In genomic region chr5:34684980-34685352, GRCh38 we compare ENCODE assay signal across 22 cellular contexts. TPM values are rescaled to one million over a fixed set of nuclear protein-coding genes. Genes with fewer than 3 reads are reported as not detected.
DNase-seq lines count a peak whose midpoint lies in the region; ATAC-seq and TF ChIP-seq lines count a peak whose summit lies in the region.
"Had no signal": no experiment of that assay in that cellular context is flagged by ENCODE, and none has a peak within 500 bp of the region (broad histone marks: within the 10 kb centered on the region; RNA-seq: fewer than 3 reads in every experiment).

No MANE protein-coding gene starts in this region.

- peak overlapping the region; percentile 88 for H3K27ac Mint-ChIP-seq in Caco-2 (ENCODE audit: unreplicated experiment)
- H3K27ac Mint-ChIP-seq: activated naive CD8-positive, alpha-beta T cell treated with anti-CD3 and anti-CD28 coated beads, Interleukin-2, amount 10 ng/mL, durations not matched to agents 7 days and 5 days; activated T-helper 1 cell treated with anti-CD3 and anti-CD28 coated beads, Interleukin-12 subunit alpha, Interleukin-12 subunit beta, Interleukin-2, Interleukin-4 antibody, amounts not matched to agents 30 ng/mL and 10 ng/mL and 1 ng/mL, durations not matched to agents 14 hours and 24 hours and 36 hours; CD8-positive, alpha-beta memory T cell; natural killer cell; stimulated activated naive B cell treated with anti-CD40 and anti-IgM and Interleukin-4, amounts not matched to agents 10 μg/mL and 1 μg/mL and 100 μg/mL, for 72 hours had no signal

- DNase-seq in Caco-2 (no peak), NT2/D1 (ENCODE audit: low read depth, low spot score) (no peak), epithelial cell of prostate (ENCODE audit: low read depth, low spot score) (no peak), neuronal stem cell (ENCODE audit: low spot score) (no peak), BE2C (no peak), putamen (ENCODE audit: low spot score) (no peak)
- DNase-seq: activated CD8-positive, alpha-beta memory T cell treated with anti-CD3 and anti-CD28 coated beads for 24 hours; activated naive CD8-positive, alpha-beta T cell treated with anti-CD3 and anti-CD28 coated beads, Interleukin-2, amount 10 ng/mL, durations not matched to agents 7 days and 5 days; CD8-positive, alpha-beta memory T cell; DND-41; dorsolateral prefrontal cortex; esophagus squamous epithelium; GOT3; natural killer cell; NCI-H1048; SIG-M5; stimulated activated naive B cell treated with anti-CD40 and anti-IgM and Interleukin-4, amounts not matched to agents 10 μg/mL and 1 μg/mL and 100 μg/mL, for 72 hours had no signal

- H3K27me3 ChIP-seq in Caco-2 (replicated peaks; ENCODE audit: control insufficient read depth, insufficient read depth, low read length) = no peaks in the 10 kb centered on the region
- no peaks in the 10 kb centered on the region for H3K27me3 ChIP-seq in NT2/D1 (ENCODE audit: insufficient read depth, insufficient read length)
- H3K27me3 ChIP-seq in neuronal stem cell (ENCODE audit: control insufficient read depth in 3 of 3, insufficient read depth in 3 of 3, low read depth in 1 of 3, low read length in 3 of 3) = no peaks in the 10 kb centered on the region
- no peaks in the 10 kb centered on the region; the same call in 1 of the 2 replicates for H3K27me3 ChIP-seq in BE2C
- H3K27me3 ChIP-seq: dorsolateral prefrontal cortex, esophagus squamous epithelium, tibial nerve had no signal

- H4K91ac ChIP-seq in neuronal stem cell (ENCODE audit: low read depth, low read length, poor library complexity) = no peak overlapping the region

- H3K4ac ChIP-seq in neuronal stem cell (ENCODE audit: low read length) = no peak overlapping the region

- CTCF ChIA-PET in Caco-2 (lab: Charles Lee) = interaction anchor here (0.7 kb wide), 1 partner anchor 28 kb away, joined by 3 read pairs; no protein-coding TSS in a partner anchor

- H2BK15ac ChIP-seq in neuronal stem cell (ENCODE audit: low read length) = no peak overlapping the region

- no peaks in the 10 kb centered on the region for H3K79me1 ChIP-seq in neuronal stem cell (ENCODE audit: low read depth, low read length)

- H3K4me1 Mint-ChIP-seq in Caco-2 (ENCODE audit: low read depth, unreplicated experiment) = peaks cover 50% of the 10 kb centered on the region
- H3K4me1 Mint-ChIP-seq: activated naive CD8-positive, alpha-beta T cell treated with anti-CD3 and anti-CD28 coated beads, Interleukin-2, amount 10 ng/mL, durations not matched to agents 7 days and 5 days; CD8-positive, alpha-beta memory T cell; natural killer cell; stimulated activated naive B cell treated with anti-CD40 and anti-IgM and Interleukin-4, amounts not matched to agents 10 μg/mL and 1 μg/mL and 100 μg/mL, for 72 hours had no signal

- H3K27ac ChIP-seq in epithelial cell of prostate (peak overlapping the region; percentile 37), neuronal stem cell (replicated peaks; ENCODE audit: low read length) (peak overlapping the region; percentile 89)
- H3K27ac ChIP-seq: dorsolateral prefrontal cortex, esophagus squamous epithelium had no signal

- no peak overlapping the region for H2BK120ac ChIP-seq in neuronal stem cell (ENCODE audit: low read depth, low read length)

- TF ChIP-seq CTCF in Caco-2 (IDR thresholded peaks at IDR 0.05; ENCODE audit: insufficient read depth in 1 of 2, low read depth in 1 of 2, low read length in 1 of 2, severe bottlenecking in 1 of 2, unreplicated experiment in 1 of 2) (no peak), BE2C (IDR thresholded peaks at IDR 0.05; ENCODE audit: low read depth, low read length) (no peak)

- H2AFZ ChIP-seq in neuronal stem cell (ENCODE audit: low read length) = no peak overlapping the region

- H3K9me3 Mint-ChIP-seq in Caco-2 (ENCODE audit: unreplicated experiment) = no peaks in the 10 kb centered on the region
- H3K9me3 Mint-ChIP-seq: activated naive CD8-positive, alpha-beta T cell treated with anti-CD3 and anti-CD28 coated beads, Interleukin-2, amount 10 ng/mL, durations not matched to agents 7 days and 5 days; activated T-helper 1 cell treated with anti-CD3 and anti-CD28 coated beads, Interleukin-12 subunit alpha, Interleukin-12 subunit beta, Interleukin-2, Interleukin-4 antibody, amounts not matched to agents 30 ng/mL and 10 ng/mL and 1 ng/mL, durations not matched to agents 14 hours and 24 hours and 36 hours; CD8-positive, alpha-beta memory T cell; natural killer cell; stimulated activated naive B cell treated with anti-CD40 and anti-IgM and Interleukin-4, amounts not matched to agents 10 μg/mL and 1 μg/mL and 100 μg/mL, for 72 hours had no signal

- no peak overlapping the region for H3K18ac ChIP-seq in neuronal stem cell (ENCODE audit: low read length)

- no peak overlapping the region for H4K8ac ChIP-seq in neuronal stem cell (ENCODE audit: low read depth, low read length)

- H3K36me3 Mint-ChIP-seq in Caco-2 (ENCODE audit: insufficient read depth, unreplicated experiment) = peaks cover 24% of the 10 kb centered on the region
- H3K36me3 Mint-ChIP-seq: activated naive CD8-positive, alpha-beta T cell treated with anti-CD3 and anti-CD28 coated beads, Interleukin-2, amount 10 ng/mL, durations not matched to agents 7 days and 5 days; CD8-positive, alpha-beta memory T cell; natural killer cell; stimulated activated naive B cell treated with anti-CD40 and anti-IgM and Interleukin-4, amounts not matched to agents 10 μg/mL and 1 μg/mL and 100 μg/mL, for 72 hours had no signal

- no peak overlapping the region for H2BK5ac ChIP-seq in neuronal stem cell (ENCODE audit: low read length)

- H3K4me3 ChIP-seq in Caco-2 (ENCODE audit: low read depth, low read length) (no peak overlapping the region), NT2/D1 (ENCODE audit: insufficient read length, low read depth) (no peak overlapping the region), neuronal stem cell (ENCODE audit: low read length in 2 of 2) (no peak overlapping the region), BE2C (ENCODE audit: low read depth, low read length) (no peak overlapping the region)
- H3K4me3 ChIP-seq: dorsolateral prefrontal cortex, esophagus squamous epithelium, tibial nerve had no signal

- BruUV-seq in Caco-2 (replicated peaks; lab: Mats Ljungman, UMichigan) = no TSS peak

- no peaks in the 10 kb centered on the region for H3K9me3 ChIP-seq in Caco-2
- no peaks in the 10 kb centered on the region for H3K9me3 ChIP-seq in NT2/D1 (ENCODE audit: insufficient read depth, low read length)
- peaks cover 0 to 4% of the 10 kb centered on the region in 2 donors for H3K9me3 ChIP-seq in neuronal stem cell (replicated peaks in 1 of 2; ENCODE audit: control insufficient read depth in 2 of 2, insufficient read depth in 1 of 2, low read depth in 1 of 2, low read length in 2 of 2)
- H3K9me3 ChIP-seq in BE2C = no peaks in the 10 kb centered on the region
- H3K9me3 ChIP-seq: esophagus squamous epithelium, tibial nerve had no signal

- no peaks in the 10 kb centered on the region for H3K27me3 Mint-ChIP-seq in Caco-2 (ENCODE audit: insufficient read depth, unreplicated experiment)
- H3K27me3 Mint-ChIP-seq: stimulated activated naive B cell treated with anti-CD40 and anti-IgM and Interleukin-4, amounts not matched to agents 10 μg/mL and 1 μg/mL and 100 μg/mL, for 72 hours had no signal

- POLR2A ChIA-PET in Caco-2 (lab: Charles Lee) = interaction anchor here (0.6 kb wide), 1 partner anchor 27 kb away, joined by 3 read pairs; no protein-coding TSS in a partner anchor

- peak overlapping the region; percentile 59 for H3K4me3 Mint-ChIP-seq in Caco-2 (ENCODE audit: unreplicated experiment)
- H3K4me3 Mint-ChIP-seq: activated naive CD8-positive, alpha-beta T cell treated with anti-CD3 and anti-CD28 coated beads, Interleukin-2, amount 10 ng/mL, durations not matched to agents 7 days and 5 days; activated T-helper 1 cell treated with anti-CD3 and anti-CD28 coated beads, Interleukin-12 subunit alpha, Interleukin-12 subunit beta, Interleukin-2, Interleukin-4 antibody, amounts not matched to agents 30 ng/mL and 10 ng/mL and 1 ng/mL, durations not matched to agents 14 hours and 24 hours and 36 hours; CD8-positive, alpha-beta memory T cell; natural killer cell; stimulated activated naive B cell treated with anti-CD40 and anti-IgM and Interleukin-4, amounts not matched to agents 10 μg/mL and 1 μg/mL and 100 μg/mL, for 72 hours had no signal

- peak overlapping the region; percentile 5 for H3K9ac ChIP-seq in NT2/D1 (ENCODE audit: insufficient read length, low read depth)
- H3K9ac ChIP-seq in neuronal stem cell (ENCODE audit: low read depth, low read length, poor library complexity) = no peak overlapping the region

- intact Hi-C loops in Caco-2 (cut with micrococcal nuclease; ENCODE audit: unreplicated experiment) = loop anchor here (5.0 kb wide), 2 partner anchors 152 to 198 kb away; partner anchors contain the start of gene TTC23L

- no CpG with 5 or more reads among the region's 4 CpGs for WGBS in neuronal stem cell (ENCODE audit: extremely low coverage in 2 of 2, insufficient read length in 2 of 2, insufficient replicate concordance in 1 of 2), 2 donors

- H3K4me2 ChIP-seq in neuronal stem cell (ENCODE audit: insufficient read depth, low read length, poor library complexity, severe bottlenecking) = no peak overlapping the region

- H2BK12ac ChIP-seq in neuronal stem cell (ENCODE audit: low read length) = no peak overlapping the region

- H3K23ac ChIP-seq in neuronal stem cell (ENCODE audit: low read depth, low read length, poor library complexity) = no peak overlapping the region

- H3K14ac ChIP-seq in neuronal stem cell (ENCODE audit: low read length) = no peak overlapping the region

- H2AK5ac ChIP-seq in neuronal stem cell (ENCODE audit: low read depth, low read length) = no peak overlapping the region

- H3K4me1 ChIP-seq in Caco-2 (peaks cover 54% of the 10 kb centered on the region), NT2/D1 (ENCODE audit: insufficient read depth, insufficient read length) (peaks cover 6% of the 10 kb centered on the region), neuronal stem cell (ENCODE audit: control insufficient read depth in 2 of 2, insufficient read depth in 1 of 2, low read depth in 1 of 2, low read length in 2 of 2) (peaks cover 19 to 29% of the 10 kb centered on the region in 2 donors), BE2C (no peaks in the 10 kb centered on the region)

- ATAC-seq in HG03432 (IDR thresholded peaks at IDR 0.05; ENCODE audit: unreplicated experiment) (no peak), GM21717 (IDR thresholded peaks at IDR 0.05; ENCODE audit: unreplicated experiment) (no peak)
- ATAC-seq: activated CD4-positive, CD25-positive, alpha-beta regulatory T cell treated with anti-CD3 and anti-CD28 coated beads, Interleukin-2, amount 50 U/mL, for 24 hours; natural killer cell; stimulated activated naive B cell treated with anti-CD40 and anti-IgM and Interleukin-4, amounts not matched to agents 10 μg/mL and 1 μg/mL and 100 μg/mL, for 72 hours had no signal

- H3K36me3 ChIP-seq in Caco-2 (ENCODE audit: control insufficient read depth, insufficient read depth, low read length) = no peaks in the 10 kb centered on the region
- peaks cover 35% of the 10 kb centered on the region for H3K36me3 ChIP-seq in NT2/D1 (ENCODE audit: insufficient read depth, insufficient read length, low read length)
- peaks cover 0 to 36% of the 10 kb centered on the region in 2 donors for H3K36me3 ChIP-seq in neuronal stem cell (replicated peaks in 1 of 2; ENCODE audit: control insufficient read depth in 2 of 2, insufficient read depth in 2 of 2, low read length in 2 of 2)
- H3K36me3 ChIP-seq in BE2C = no peaks in the 10 kb centered on the region
- H3K36me3 ChIP-seq: esophagus squamous epithelium had no signal

RNA-seq across cellular contexts. Expression of gene RAI14, which starts 28.8 kb away (rescaled TPM):
- 71.5 and 73.9 TPM in 2 replicates for total RNA-seq in Caco-2 (2022)
- polyA plus RNA-seq in neuronal stem cell (2013, experiment 1 of 2) = 53.0 TPM
- 52.8 TPM for polyA plus RNA-seq in neuronal stem cell (2013, experiment 2 of 2)
- 0.76 TPM for polyA plus RNA-seq in BE2C (2012; ENCODE audit: insufficient read depth, insufficient read length, low read depth)
